1 cellular context compared by ENCODE assay signal in genomic region chr5:172777381-172778222, GRCh38.
TF ChIP-seq lines count a peak whose summit lies in the region.

No MANE protein-coding gene starts in this region.

TF ChIP-seq in IMR-90, 13 proteins besides CTCF, POLR2A, EP300 and RAD21 (continued from another document):
- TF ChIP-seq MXI1 (IDR thresholded peaks at IDR 0.05; ENCODE audit: borderline replicate concordance, low read depth, low read length) = no peak
- TF ChIP-seq USF2 (IDR thresholded peaks at IDR 0.05; ENCODE audit: low read depth, low read length) = no peak
- TF ChIP-seq RFX5 (IDR thresholded peaks at IDR 0.05; ENCODE audit: low read depth, low read length) = no peak
